19 cellular contexts compared by ENCODE assay signal in the genomic region with DNA sequence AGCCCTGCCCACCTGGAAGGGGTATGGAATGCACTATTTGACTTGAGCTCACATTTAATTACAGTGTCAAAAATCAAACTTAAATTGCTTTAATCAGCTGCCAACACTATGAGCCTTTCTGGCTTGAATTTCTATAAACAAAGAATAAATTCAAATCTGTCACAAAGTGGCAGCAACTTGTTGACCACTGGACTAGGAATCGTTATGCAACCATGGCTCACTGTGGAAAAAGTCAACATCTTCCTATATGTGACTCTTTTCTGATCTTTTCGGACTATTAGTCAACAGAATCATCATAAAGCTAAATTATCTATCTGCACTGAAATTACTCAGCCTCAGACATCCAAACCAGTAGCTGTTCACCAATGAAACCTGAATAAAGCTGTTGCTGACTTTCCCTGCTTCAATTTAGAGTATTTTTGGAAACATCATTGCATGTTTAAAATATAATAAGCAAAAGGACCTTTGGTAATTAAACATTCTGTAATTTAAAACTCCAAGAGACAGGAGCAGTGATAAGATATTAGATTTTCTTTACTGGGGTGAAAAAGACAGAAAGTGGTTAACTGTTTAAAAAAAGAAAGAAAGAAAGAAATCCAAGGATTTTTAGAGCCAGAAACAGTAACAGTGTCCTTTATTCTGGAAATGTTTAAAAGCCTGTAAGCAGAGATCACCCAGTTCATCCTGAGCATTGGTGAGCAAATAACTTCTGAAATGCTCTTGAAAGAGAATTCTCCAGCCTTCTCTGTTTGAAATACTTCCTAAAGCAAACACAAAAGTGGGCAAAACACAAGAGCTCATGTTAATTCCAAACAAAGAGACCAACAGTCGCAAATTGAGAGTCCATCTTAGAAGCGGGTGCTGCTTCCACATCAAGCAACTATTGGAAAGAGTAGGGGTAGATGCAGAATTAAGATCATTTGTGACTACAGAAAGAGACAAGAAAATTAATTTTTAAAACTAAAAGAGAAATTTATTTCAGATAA. TPM values are rescaled to one million over a fixed set of nuclear protein-coding genes. Genes with fewer than 3 reads are reported as not detected.
"Had no signal": no experiment of that assay in that cellular context is flagged by ENCODE, and none has a peak within 500 bp of the region (broad histone marks: within the 10 kb centered on the region; RNA-seq: fewer than 3 reads in every experiment).

No MANE protein-coding gene starts in this region.

- DNase-seq: activated CD4-positive, alpha-beta T cell treated with anti-CD3 and anti-CD28 coated beads for 1 hour; activated gamma-delta T cell; activated T-cell treated with anti-CD3 and anti-CD28 coated beads, Interleukin-2, amount 50 U/mL, for 72 hours; effector CD8-positive, alpha-beta T cell; gastrocnemius medialis; kidney; left lung; mammary epithelial cell; midbrain; posterior cingulate gyrus; spleen; stimulated activated naive B cell treated with anti-CD40 and anti-IgM and Interleukin-4, amounts not matched to agents 10 μg/mL and 1 μg/mL and 100 μg/mL, for 72 hours; thyroid gland; uterus had no signal

- H3K27ac Mint-ChIP-seq: activated naive CD4-positive, alpha-beta T cell treated with anti-CD3 and anti-CD28 coated beads, Interleukin-2, amount 50 U/mL, for 24 hours; activated T-cell treated with anti-CD3 and anti-CD28 coated beads, Interleukin-2, amount 50 U/mL, for 72 hours; dendritic cell treated with granulocyte-macrophage colony-stimulating factor and Interleukin-4, amounts not matched to agents 40 ng/mL and 50 ng/mL, for 4 days; nephron; stimulated activated naive B cell treated with anti-CD40 and anti-IgM and Interleukin-4, amounts not matched to agents 10 μg/mL and 1 μg/mL and 100 μg/mL, for 72 hours had no signal

- H3K27ac ChIP-seq: gastrocnemius medialis, left lung, spleen, thyroid gland, uterus had no signal

- H3K36me3 Mint-ChIP-seq: activated naive CD4-positive, alpha-beta T cell treated with anti-CD3 and anti-CD28 coated beads, Interleukin-2, amount 50 U/mL, for 24 hours; stimulated activated naive B cell treated with anti-CD40 and anti-IgM and Interleukin-4, amounts not matched to agents 10 μg/mL and 1 μg/mL and 100 μg/mL, for 72 hours had no signal

- H3K36me3 ChIP-seq: gastrocnemius medialis, left lung, spleen, thyroid gland, uterus had no signal

- H3K9me3 Mint-ChIP-seq: activated naive CD4-positive, alpha-beta T cell treated with anti-CD3 and anti-CD28 coated beads, Interleukin-2, amount 50 U/mL, for 24 hours; activated T-cell treated with anti-CD3 and anti-CD28 coated beads, Interleukin-2, amount 50 U/mL, for 72 hours; dendritic cell treated with granulocyte-macrophage colony-stimulating factor and Interleukin-4, amounts not matched to agents 40 ng/mL and 50 ng/mL, for 4 days; nephron; stimulated activated naive B cell treated with anti-CD40 and anti-IgM and Interleukin-4, amounts not matched to agents 10 μg/mL and 1 μg/mL and 100 μg/mL, for 72 hours had no signal

- ATAC-seq: esophagus mucosa; gastrocnemius medialis; left lung; stimulated activated naive B cell treated with anti-CD40 and anti-IgM and Interleukin-4, amounts not matched to agents 10 μg/mL and 1 μg/mL and 100 μg/mL, for 72 hours had no signal

- H3K4me1 ChIP-seq: gastrocnemius medialis, left lung, spleen, thyroid gland, uterus had no signal

- H3K9me3 ChIP-seq: gastrocnemius medialis, left lung, spleen, thyroid gland, uterus had no signal

- H3K4me3 ChIP-seq: gastrocnemius medialis, left lung, spleen, thyroid gland, uterus had no signal

- H3K4me1 Mint-ChIP-seq: activated naive CD4-positive, alpha-beta T cell treated with anti-CD3 and anti-CD28 coated beads, Interleukin-2, amount 50 U/mL, for 24 hours; stimulated activated naive B cell treated with anti-CD40 and anti-IgM and Interleukin-4, amounts not matched to agents 10 μg/mL and 1 μg/mL and 100 μg/mL, for 72 hours had no signal

- H3K4me3 Mint-ChIP-seq: activated naive CD4-positive, alpha-beta T cell treated with anti-CD3 and anti-CD28 coated beads, Interleukin-2, amount 50 U/mL, for 24 hours; activated T-cell treated with anti-CD3 and anti-CD28 coated beads, Interleukin-2, amount 50 U/mL, for 72 hours; dendritic cell treated with granulocyte-macrophage colony-stimulating factor and Interleukin-4, amounts not matched to agents 40 ng/mL and 50 ng/mL, for 4 days; nephron; stimulated activated naive B cell treated with anti-CD40 and anti-IgM and Interleukin-4, amounts not matched to agents 10 μg/mL and 1 μg/mL and 100 μg/mL, for 72 hours had no signal

- H3K27me3 ChIP-seq: gastrocnemius medialis, spleen, thyroid gland, uterus had no signal

RNA-seq across cellular contexts. Expression of a gene that starts 26.2 kb away (rescaled TPM):
- total RNA-seq: activated CD8-positive, alpha-beta memory T cell treated with anti-CD3 and anti-CD28 coated beads for 36 hours had no signal
